In genomic region chr2:164839914-164840457, GRCh38 we compare ENCODE assay signal across 8 cellular contexts. TPM values are rescaled to one million over a fixed set of nuclear protein-coding genes. Genes with fewer than 3 reads are reported as not detected.
DNase-seq lines count a peak whose midpoint lies in the region; TF ChIP-seq lines count a peak whose summit lies in the region.

No MANE protein-coding gene starts in this region.

- H3K18ac ChIP-seq in neuronal stem cell (ENCODE audit: low read length), result no peak overlapping the region

- peak overlapping the region; percentile 93 to 99 (median 97); a peak in 16 of 22 replicates for H3K4me2 ChIP-seq in BLaER1 treated with 17β-estradiol and CSF1 and Interleukin-3, amounts not matched to agents 10 nM and 100 nM
- peak overlapping the region; percentile 64 for H3K4me2 ChIP-seq in KMS-11
- H3K4me2 ChIP-seq in neuronal stem cell (ENCODE audit: insufficient read depth, low read length, poor library complexity, severe bottlenecking), result no peak overlapping the region

- H3K4me1 Mint-ChIP-seq in nephron progenitor cell, result peaks cover 9% of the 10 kb centered on the region

- no peak overlapping the region for H2BK120ac ChIP-seq in neuronal stem cell (ENCODE audit: low read depth, low read length)

- peaks cover 48% of the 10 kb centered on the region for H3K27me3 Mint-ChIP-seq in nephron progenitor cell (ENCODE audit: low read depth, poor library complexity)

- H2BK5ac ChIP-seq in neuronal stem cell (ENCODE audit: low read length), result no peak overlapping the region

- H3K4me3 Mint-ChIP-seq in nephron progenitor cell, result peak overlapping the region; percentile 81

- H3K36me3 Mint-ChIP-seq in nephron progenitor cell (ENCODE audit: low read depth), result no peaks in the 10 kb centered on the region

- H3K14ac ChIP-seq in neuronal stem cell (ENCODE audit: low read length), result no peak overlapping the region

- H2AFZ ChIP-seq in KMS-11 (ENCODE audit: low read depth), result peak overlapping the region; percentile 99
- H2AFZ ChIP-seq in neuronal stem cell (ENCODE audit: low read length), result no peak overlapping the region

- H3K27ac ChIP-seq in BLaER1 treated with 17β-estradiol and CSF1 and Interleukin-3, amounts not matched to agents 10 nM and 100 nM, result no peak overlapping the region
- H3K27ac ChIP-seq in KMS-11 (no peak overlapping the region), duodenal mucosa (ENCODE audit: low read depth, low read length) (peak overlapping the region; percentile 15), neuronal stem cell (replicated peaks; ENCODE audit: low read length) (no peak overlapping the region)

- WGBS in neuronal stem cell (ENCODE audit: extremely low coverage in 2 of 2, insufficient read length in 2 of 2, insufficient replicate concordance in 1 of 2), 2 donors, result no CpG with 5 or more reads among the region's 8 CpGs

- H3K36me3 ChIP-seq in BLaER1 treated with 17β-estradiol and CSF1 and Interleukin-3, amounts not matched to agents 10 nM and 100 nM, result no peaks in the 10 kb centered on the region
- H3K36me3 ChIP-seq in KMS-11 (ENCODE audit: insufficient read depth), result no peaks in the 10 kb centered on the region
- H3K36me3 ChIP-seq in duodenal mucosa (ENCODE audit: control insufficient read depth in 1 of 2, insufficient read depth in 2 of 2, low read length in 2 of 2), result no peaks in the 10 kb centered on the region
- no peaks in the 10 kb centered on the region for H3K36me3 ChIP-seq in neuronal stem cell (replicated peaks in 1 of 2; ENCODE audit: control insufficient read depth in 2 of 2, insufficient read depth in 2 of 2, low read length in 2 of 2)

- H3K4me3 ChIP-seq in BLaER1 treated with 17β-estradiol and CSF1 and Interleukin-3, amounts not matched to agents 10 nM and 100 nM, result peak overlapping the region in 4 of 10 experiments; percentile 77 to 83 (median 81); a peak in 5 of 20 replicates
- H3K4me3 ChIP-seq in KMS-11 (IDR thresholded peaks at IDR 0.05; ENCODE audit: insufficient read depth, low read depth, low read length) (no peak overlapping the region), duodenal mucosa (ENCODE audit: low read depth in 1 of 2, low read length in 2 of 2) (peak overlapping the region; percentile 75 to 77), neuronal stem cell (ENCODE audit: low read length in 2 of 2) (peak overlapping the region in 1 of 2 donors; percentile 77)

- peaks cover 7 to 16% (median 10%) of the 10 kb centered on the region in 10 experiments; a peak in 18 of 20 replicates for H3K4me1 ChIP-seq in BLaER1 treated with 17β-estradiol and CSF1 and Interleukin-3, amounts not matched to agents 10 nM and 100 nM
- H3K4me1 ChIP-seq in KMS-11 (ENCODE audit: low read depth, poor library complexity, severe bottlenecking) (peaks cover 13% of the 10 kb centered on the region), duodenal mucosa (ENCODE audit: control insufficient read depth in 1 of 2, insufficient read depth in 2 of 2, low read length in 2 of 2) (peaks cover 14 to 29% of the 10 kb centered on the region in 2 donors), neuronal stem cell (ENCODE audit: control insufficient read depth in 2 of 2, insufficient read depth in 1 of 2, low read depth in 1 of 2, low read length in 2 of 2) (peaks cover 0 to 10% of the 10 kb centered on the region in 2 donors)

- peaks cover 18 to 26% (median 23%) of the 10 kb centered on the region in 11 experiments for H3K27me3 ChIP-seq in BLaER1 treated with 17β-estradiol and CSF1 and Interleukin-3, amounts not matched to agents 10 nM and 100 nM
- H3K27me3 ChIP-seq in KMS-11 (ENCODE audit: insufficient read depth, low read depth) (no peaks in the 10 kb centered on the region), duodenal mucosa (ENCODE audit: control insufficient read depth in 1 of 2, insufficient read depth in 2 of 2, low read length in 2 of 2) (no peaks in the 10 kb centered on the region), neuronal stem cell (ENCODE audit: control insufficient read depth in 3 of 3, insufficient read depth in 3 of 3, low read depth in 1 of 3, low read length in 3 of 3) (peaks cover 0 to 11% (median 0%) of the 10 kb centered on the region in 3 experiments)

- no peak overlapping the region for H2BK12ac ChIP-seq in neuronal stem cell (ENCODE audit: low read length)

- no peaks in the 10 kb centered on the region for H3K9me3 ChIP-seq in BLaER1 treated with 17β-estradiol and CSF1 and Interleukin-3, amounts not matched to agents 10 nM and 100 nM (replicated peaks in 1 of 11)
- H3K9me3 ChIP-seq in duodenal mucosa (ENCODE audit: control insufficient read depth in 1 of 2, low read length in 2 of 2), result no peaks in the 10 kb centered on the region
- H3K9me3 ChIP-seq in neuronal stem cell (replicated peaks in 1 of 2; ENCODE audit: control insufficient read depth in 2 of 2, insufficient read depth in 1 of 2, low read depth in 1 of 2, low read length in 2 of 2), result no peaks in the 10 kb centered on the region

- H2AK5ac ChIP-seq in neuronal stem cell (ENCODE audit: low read depth, low read length), result no peak overlapping the region

- DNase-seq in nephron progenitor cell (no peak), NCI-H1048 (lab: John Stamatoyannopoulos, UW) (no peak), hypothalamus (lab: John Stamatoyannopoulos, UW) (no peak), neuronal stem cell (ENCODE audit: low spot score) (no peak), HuH-7.5 (ENCODE audit: low spot score) (no peak)

- no peak overlapping the region for H3K23ac ChIP-seq in neuronal stem cell (ENCODE audit: low read depth, low read length, poor library complexity)

- H3K9me3 Mint-ChIP-seq in nephron progenitor cell, result no peaks in the 10 kb centered on the region

- H4K91ac ChIP-seq in neuronal stem cell (ENCODE audit: low read depth, low read length, poor library complexity), result no peak overlapping the region

- no peak overlapping the region for H3K27ac Mint-ChIP-seq in nephron progenitor cell

- 0 out of 22 replicates have a peak overlapping the region, but pooled peaks of 1 of the 11 experiments have one; percentile 81 for H3K9ac ChIP-seq in BLaER1 treated with 17β-estradiol and CSF1 and Interleukin-3, amounts not matched to agents 10 nM and 100 nM
- no peak overlapping the region for H3K9ac ChIP-seq in KMS-11
- H3K9ac ChIP-seq in duodenal mucosa (ENCODE audit: low read depth in 1 of 2, low read length in 2 of 2), result peak overlapping the region; percentile 65 to 74
- H3K9ac ChIP-seq in neuronal stem cell (ENCODE audit: low read depth, low read length, poor library complexity), result no peak overlapping the region

- no peaks in the 10 kb centered on the region for H4K20me1 ChIP-seq in BLaER1 treated with 17β-estradiol and CSF1 and Interleukin-3, amounts not matched to agents 10 nM and 100 nM
- no peaks in the 10 kb centered on the region for H4K20me1 ChIP-seq in KMS-11 (ENCODE audit: insufficient read depth)

- no peaks in the 10 kb centered on the region for H3K79me2 ChIP-seq in KMS-11 (ENCODE audit: insufficient read depth, low read depth)

- TF ChIP-seq CTCF in KMS-11 (conservative IDR thresholded peaks at IDR 0.05; ENCODE audit: low read depth, low read length), result no peak
- no peak for TF ChIP-seq CTCF in nephron progenitor cell (IDR thresholded peaks at IDR 0.05)

- no peak overlapping the region for H4K8ac ChIP-seq in neuronal stem cell (ENCODE audit: low read depth, low read length)

- H3K4ac ChIP-seq in neuronal stem cell (ENCODE audit: low read length), result no peak overlapping the region

- H2BK15ac ChIP-seq in neuronal stem cell (ENCODE audit: low read length), result no peak overlapping the region

- H3K79me1 ChIP-seq in neuronal stem cell (ENCODE audit: low read depth, low read length), result no peaks in the 10 kb centered on the region

RNA-seq across cellular contexts. Expression of gene COBLL1, which starts 1.6 kb away (rescaled TPM):
- polyA plus RNA-seq in neuronal stem cell (2013, experiment 1 of 2), result 1.0 TPM
- 0.97 TPM for polyA plus RNA-seq in neuronal stem cell (2013, experiment 2 of 2)

Comparison
In these comparisons a context has a peak if more than half of its experiments do, and no peak if none do; other contexts are left out.
1. H3K9ac ChIP-seq: peak in duodenal mucosa (2 of 2); none in KMS-11 (single experiment) and neuronal stem cell (single experiment).